In genomic region chr5:142063878-142064331, GRCh38 we compare ENCODE assay signal across 9 cellular contexts. TPM values are rescaled to one million over a fixed set of nuclear protein-coding genes. Genes with fewer than 3 reads are reported as not detected.
A peak's percentile ranks its signal among the peaks of the same experiment; 100 is the strongest.
DNase-seq lines count a peak whose midpoint lies in the region; ATAC-seq, FAIRE-seq and TF ChIP-seq lines count a peak whose summit lies in the region.
"Had no signal": no experiment of that assay in that cellular context is flagged by ENCODE, and none has a peak within 500 bp of the region (broad histone marks: within the 10 kb centered on the region; RNA-seq: fewer than 3 reads in every experiment).

No MANE protein-coding gene starts in this region.

- no peaks in the 10 kb centered on the region for H3K9me3 Mint-ChIP-seq in activated T-helper 17 cell treated with anti-CD3 and anti-CD28 coated beads, Interleukin-2, amount 50 U/mL, for 72 hours

- peak; percentile 98 for FAIRE-seq in frontal cortex (lab: Jason Lieb, UNC)

- H3K9me3 ChIP-seq in DND-41 (ENCODE audit: insufficient read depth, low read length, severe bottlenecking) (no peaks in the 10 kb centered on the region), neuron (ENCODE audit: low read length) (no peaks in the 10 kb centered on the region)

- H3K4me2 ChIP-seq in DND-41 (ENCODE audit: insufficient read depth, low read length) = no peak overlapping the region

- no peak for TF ChIP-seq CTCF in DND-41 (IDR thresholded peaks at IDR 0.05; ENCODE audit: borderline replicate concordance, extremely low read depth, low read length, poor library complexity, severe bottlenecking)

- H3K4me3 ChIP-seq in DND-41 (ENCODE audit: low read depth in 1 of 2, low read length in 2 of 2) = no peak overlapping the region
- H3K4me3 ChIP-seq in neuron (ENCODE audit: low read length) = peak overlapping the region; percentile 8
- H3K4me3 ChIP-seq: skin epidermis had no signal

- H2AFZ ChIP-seq in DND-41 (ENCODE audit: low read depth, low read length) (no peak overlapping the region), neuron (ENCODE audit: low read depth, low read length) (no peak overlapping the region)

- peaks cover 15% of the 10 kb centered on the region for H3K4me1 Mint-ChIP-seq in activated T-helper 17 cell treated with anti-CD3 and anti-CD28 coated beads, Interleukin-2, amount 50 U/mL, for 72 hours

- no peak overlapping the region for H3K27ac ChIP-seq in DND-41 (ENCODE audit: low read length)

- H3K9ac ChIP-seq in DND-41 (ENCODE audit: low read depth, low read length) = no peak overlapping the region

- H3K79me2 ChIP-seq in DND-41 (ENCODE audit: insufficient read depth, low read length) = no peaks in the 10 kb centered on the region

- H3K36me3 Mint-ChIP-seq in activated T-helper 17 cell treated with anti-CD3 and anti-CD28 coated beads, Interleukin-2, amount 50 U/mL, for 72 hours (ENCODE audit: low read depth) = no peaks in the 10 kb centered on the region

- H3K27me3 Mint-ChIP-seq in activated T-helper 17 cell treated with anti-CD3 and anti-CD28 coated beads, Interleukin-2, amount 50 U/mL, for 72 hours = no peaks in the 10 kb centered on the region

- H3K4me1 ChIP-seq in DND-41 (ENCODE audit: insufficient read depth, low read length) (no peaks in the 10 kb centered on the region), neuron (ENCODE audit: insufficient read depth, low read length) (peaks cover 46% of the 10 kb centered on the region)

- ATAC-seq in DND-41 (ENCODE audit: insufficient read depth, low read depth) (peak; percentile 27; the same call in 1 of the 3 replicates), GM21367 (IDR thresholded peaks at IDR 0.05; ENCODE audit: unreplicated experiment) (no peak), HG03045 (IDR thresholded peaks at IDR 0.05; ENCODE audit: unreplicated experiment) (no peak), HG03442 (IDR thresholded peaks at IDR 0.05; ENCODE audit: unreplicated experiment) (no peak)
- ATAC-seq in activated T-helper 17 cell treated with anti-CD3 and anti-CD28 coated beads, Interleukin-2, amount 50 U/mL, for 72 hours (replicated peaks) = peak; percentile 84

- peak overlapping the region; percentile 81 for H3K4me3 Mint-ChIP-seq in activated T-helper 17 cell treated with anti-CD3 and anti-CD28 coated beads, Interleukin-2, amount 50 U/mL, for 72 hours

- no peaks in the 10 kb centered on the region for H3K27me3 ChIP-seq in DND-41 (ENCODE audit: insufficient read depth, low read length, poor library complexity)
- no peaks in the 10 kb centered on the region for H3K27me3 ChIP-seq in neuron (ENCODE audit: insufficient read depth, low read length)

- H3K36me3 ChIP-seq in DND-41 (ENCODE audit: insufficient read depth, low read length) = no peaks in the 10 kb centered on the region
- no peaks in the 10 kb centered on the region for H3K36me3 ChIP-seq in neuron (ENCODE audit: insufficient read depth, low read length)

- no peaks in the 10 kb centered on the region; the same call in 1 of the 2 replicates for H4K20me1 ChIP-seq in DND-41 (ENCODE audit: insufficient read depth, low read length)

- peak overlapping the region; percentile 94 for H3K27ac Mint-ChIP-seq in activated T-helper 17 cell treated with anti-CD3 and anti-CD28 coated beads, Interleukin-2, amount 50 U/mL, for 72 hours

- DNase-seq in DND-41 (no peak), NCI-H2107 (lab: John Stamatoyannopoulos, UW) (peak; percentile 53), frontal cortex (ENCODE audit: low spot score in 2 of 2) (peak; percentile 68 to 76)

RNA-seq across cellular contexts. Expression of gene NDFIP1, which starts 44.7 kb away (rescaled TPM):
- 100 to 1,000 TPM in 1 of 2 donors, 10 to 100 TPM in 1; 35.0 to 101 TPM for total RNA-seq in activated T-helper 17 cell treated with anti-CD3 and anti-CD28 coated beads, Interleukin-2, amount 50 U/mL, for 72 hours
- total RNA-seq in frontal cortex = 115 TPM

RNA-seq across cellular contexts. Expression of gene GNPDA1, which starts 51.1 kb away (rescaled TPM):
- total RNA-seq in activated T-helper 17 cell treated with anti-CD3 and anti-CD28 coated beads, Interleukin-2, amount 50 U/mL, for 72 hours = 10 to 100 TPM; 35.8 to 51.1 TPM
- 16.3 TPM for total RNA-seq in frontal cortex

Comparison
In these comparisons a context has a peak if more than half of its experiments do, and no peak if none do; other contexts are left out.
1. ATAC-seq: peak in DND-41 (single experiment) and activated T-helper 17 cell treated with anti-CD3 and anti-CD28 coated beads, Interleukin-2, amount 50 U/mL, for 72 hours (single experiment); none in GM21367 (single experiment), HG03045 (single experiment) and HG03442 (single experiment).